ENCODE assay signal across 8 cellular contexts in genomic region chr6:159074120-159074684, GRCh38. TPM values are rescaled to one million over a fixed set of nuclear protein-coding genes. Genes with fewer than 3 reads are reported as not detected.
DNase-seq lines count a peak whose midpoint lies in the region; ATAC-seq, FAIRE-seq and TF ChIP-seq lines count a peak whose summit lies in the region.

No MANE protein-coding gene starts in this region.

- POLR2A ChIA-PET in HepG2 (lab: Yijun Ruan, JAX), result no interaction called here

- peak overlapping the region; percentile 47 for H3K4me3 ChIP-seq in DOHH2 (ENCODE audit: low read length)
- H3K4me3 ChIP-seq in mammary epithelial cell (replicated peaks in 1 of 3; ENCODE audit: insufficient read depth in 1 of 3, low read depth in 2 of 3, low read length in 3 of 3), result no peak overlapping the region
- H3K4me3 ChIP-seq in HepG2 (replicated peaks in 1 of 3; ENCODE audit: insufficient read depth in 1 of 3, low read depth in 2 of 3, low read length in 3 of 3), result no peak overlapping the region

- no peaks in the 10 kb centered on the region for H4K20me1 ChIP-seq in DOHH2 (ENCODE audit: control insufficient read depth, insufficient read depth, low read depth, low read length)
- no peaks in the 10 kb centered on the region for H4K20me1 ChIP-seq in mammary epithelial cell (ENCODE audit: insufficient read depth, low read length)
- no peaks in the 10 kb centered on the region for H4K20me1 ChIP-seq in HepG2 (ENCODE audit: insufficient read depth, low read length)

- peak; percentile 19 to 21 for DNase-seq in NCI-H187 (lab: John Stamatoyannopoulos, UW)
- no peak for DNase-seq in mammary epithelial cell
- DNase-seq in HepG2 (ENCODE audit: low spot score), result no peak
- no peak for DNase-seq in stimulated activated CD4-positive, alpha-beta T cell treated with anti-CD3 and anti-CD28 coated beads, Interleukin-12 subunit alpha, Interleukin-12 subunit beta, amount 100 ng/mL, for 4 hours
- no peak for DNase-seq in GM19238 (ENCODE audit: insufficient read length, low spot score)
- no peak for DNase-seq in activated gamma-delta T cell (lab: John Stamatoyannopoulos, UW)
- no peak for DNase-seq in stimulated activated CD4-positive, alpha-beta T cell treated with anti-CD3 and anti-CD28 coated beads, Interleukin-15, amount 100 ng/mL, for 24 hours

- H3K9ac ChIP-seq in mammary epithelial cell (ENCODE audit: insufficient read depth, low read length), result no peak overlapping the region
- H3K9ac ChIP-seq in HepG2 (ENCODE audit: insufficient read depth, low read depth, low read length), result no peak overlapping the region

- CTCF ChIA-PET in mammary epithelial cell (lab: Charles Lee; ENCODE audit: low non-redundant PET) (interaction anchor here (0.5 kb wide), 1 partner anchor 411 kb away, joined by 3 read pairs; no protein-coding TSS in a partner anchor), HepG2 (lab: Yijun Ruan, JAX; ENCODE audit: low intra/inter-chr PET ratio, low total read pairs) (no interaction called here)

- no peaks in the 10 kb centered on the region for H3K9me2 ChIP-seq in DOHH2 (replicated peaks; ENCODE audit: control insufficient read depth, low read length)

- peak; percentile 47; the same call in 2 of the 3 replicates for ATAC-seq in HepG2

- H3K9me3 ChIP-seq in DOHH2 (ENCODE audit: control insufficient read depth, insufficient read depth, low read length) (peaks cover 3% of the 10 kb centered on the region; the same call in 1 of the 2 replicates), mammary epithelial cell (replicated peaks; ENCODE audit: insufficient read depth, low read length) (no peaks in the 10 kb centered on the region), HepG2 (ENCODE audit: low read length) (no peaks in the 10 kb centered on the region)

- TF ChIP-seq RAD21 in HepG2 (CRISPR knock-in tag; IDR thresholded peaks at IDR 0.05), result no peak

- H3K27me3 ChIP-seq in DOHH2 (ENCODE audit: control insufficient read depth, low read length) (no peaks in the 10 kb centered on the region), mammary epithelial cell (ENCODE audit: insufficient read depth, low read length) (no peaks in the 10 kb centered on the region), HepG2 (ENCODE audit: control insufficient read depth in 1 of 2, insufficient read depth in 2 of 2, low read length in 2 of 2) (peaks cover 1 to 43% of the 10 kb centered on the region in 2 experiments; a peak in 4 of 5 replicates)

- in situ Hi-C loops in mammary epithelial cell (cut with MboI; ENCODE audit: low sequenced_read_pairs in 2 of 2), result no loop called here
- in situ Hi-C loops in HepG2 (cut with HindIII; ENCODE audit: extremely low pct_ligation_motif_present, low pct_unique_long_range_greater_than_20kb), result no loop called here

- WGBS in mammary epithelial cell (ENCODE audit: low coverage, missing lambda C conversion rate), result 70% methylated on average over 3 of the region's 3 CpGs
- 2% methylated on average over 3 of the region's 3 CpGs for WGBS in HepG2 (ENCODE audit: low lambda C conversion rate)

- H2AFZ ChIP-seq in mammary epithelial cell (ENCODE audit: low read depth, low read length) (peak overlapping the region; percentile 58), HepG2 (ENCODE audit: low read length) (no peak overlapping the region)

- 0 out of 2 replicates have a peak, but pooled peaks cover 3% of the 10 kb centered on the region for H3F3A ChIP-seq in DOHH2 (ENCODE audit: control insufficient read depth, insufficient read depth)

- H3K4me1 ChIP-seq in DOHH2 (ENCODE audit: control insufficient read depth, low read length) (peaks cover 52% of the 10 kb centered on the region), mammary epithelial cell (ENCODE audit: insufficient read depth, low read length) (no peaks in the 10 kb centered on the region), HepG2 (ENCODE audit: insufficient read depth, low read length) (peaks cover 8% of the 10 kb centered on the region; the same call in 1 of the 2 replicates)

- TF ChIP-seq POLR2A in HepG2 (IDR thresholded peaks at IDR 0.05; ENCODE audit: insufficient read depth in 1 of 2, low read depth in 2 of 2, low read length in 2 of 2), result no peak

- H3K36me3 ChIP-seq in DOHH2 (ENCODE audit: control insufficient read depth, low read length) (no peaks in the 10 kb centered on the region), mammary epithelial cell (ENCODE audit: insufficient read depth, low read length) (no peaks in the 10 kb centered on the region), HepG2 (replicated peaks in 1 of 2; ENCODE audit: control insufficient read depth in 1 of 2, insufficient read depth in 2 of 2, low read length in 2 of 2) (no peaks in the 10 kb centered on the region)

- TF ChIP-seq CTCF in DOHH2 (IDR thresholded peaks at IDR 0.05; ENCODE audit: low read depth, low read length, poor library complexity, severe bottlenecking) (no peak), mammary epithelial cell (conservative IDR thresholded peaks at IDR 0.05 in 1 of 2, IDR thresholded peaks at IDR 0.05 in 1 of 2; ENCODE audit: extremely low read depth in 1 of 2, insufficient read depth in 1 of 2, low read depth in 1 of 2, low read length in 2 of 2) (no peak), HepG2 (CRISPR knock-in tag; IDR thresholded peaks at IDR 0.05) (no peak)

- dilution Hi-C loops in mammary epithelial cell (cut with HindIII; ENCODE audit: low sequenced_read_pairs), result no loop called here

- BruUV-seq in mammary epithelial cell (replicated peaks; lab: Mats Ljungman, UMichigan) (no TSS peak), HepG2 (replicated peaks; lab: Mats Ljungman, UMichigan) (no TSS peak)

- TF ChIP-seq EP300 in HepG2 (IDR thresholded peaks at IDR 0.05; ENCODE audit: low read depth in 2 of 2, low read length in 2 of 2) (no peak), HepG2 (CRISPR knock-in tag; IDR thresholded peaks at IDR 0.05; ENCODE audit: borderline replicate concordance) (no peak)

- FAIRE-seq in HepG2 (lab: Jason Lieb, UNC), result no peak

- no peaks in the 10 kb centered on the region for H3K79me2 ChIP-seq in DOHH2 (ENCODE audit: control insufficient read depth, low read length)
- H3K79me2 ChIP-seq in mammary epithelial cell (ENCODE audit: insufficient read depth, low read length), result no peaks in the 10 kb centered on the region
- H3K79me2 ChIP-seq in HepG2 (ENCODE audit: insufficient read depth, low read length), result no peaks in the 10 kb centered on the region

- H3K27ac ChIP-seq in DOHH2 (ENCODE audit: low read depth, low read length), result no peak overlapping the region
- no peak overlapping the region for H3K27ac ChIP-seq in mammary epithelial cell (ENCODE audit: insufficient read depth, low read depth, low read length)
- no peak overlapping the region for H3K27ac ChIP-seq in HepG2 (ENCODE audit: extremely low read length, insufficient read depth, low read length)

- intact Hi-C loops in mammary epithelial cell (cut with micrococcal nuclease), result no loop called here
- intact Hi-C loops in HepG2 (cut with micrococcal nuclease; ENCODE audit: unreplicated experiment), result no loop called here

- H3K4me2 ChIP-seq in DOHH2 (ENCODE audit: low read length), result peak overlapping the region; percentile 49
- H3K4me2 ChIP-seq in mammary epithelial cell (ENCODE audit: insufficient read depth, low read depth, low read length), result peak overlapping the region; percentile 7
- no peak overlapping the region for H3K4me2 ChIP-seq in HepG2 (ENCODE audit: low read depth, low read length)

RNA-seq across cellular contexts. Expression of gene TAGAP, which starts 29.4 kb away (rescaled TPM):
- total RNA-seq in mammary epithelial cell (under 1 TPM in 1 of 2 donors, not detected in 1; 0.33 TPM), HepG2 (2016; rRNA removed; fragmentation: Illumina TruSeq; extraction: Trizol) (not detected in 2 replicates)
- polyA plus RNA-seq in mammary epithelial cell (0.11 TPM), HepG2 (2011; rRNA removed) (not detected in 2 replicates)
- 1.6 TPM for polyA minus RNA-seq in mammary epithelial cell
- total RNA-seq in HepG2 (2016; cell fraction: cytosol; rRNA removed; fragmentation: Illumina TruSeq; extraction: Trizol; ENCODE audit: low read depth), result not detected in 2 replicates
- total RNA-seq in HepG2 (2016; cell fraction: insoluble cytoplasmic fraction; rRNA removed; fragmentation: Illumina TruSeq; extraction: Trizol), result not detected in 2 replicates
- not detected in 2 replicates for total RNA-seq in HepG2 (2016; cell fraction: membrane; rRNA removed; fragmentation: Illumina TruSeq; extraction: Trizol)
- not detected in 2 replicates for total RNA-seq in HepG2 (2016; cell fraction: nucleus; rRNA removed; fragmentation: Illumina TruSeq; extraction: Trizol)
- not detected in 2 replicates for polyA plus RNA-seq in HepG2 (2011; cell fraction: cytosol; rRNA removed)
- polyA plus RNA-seq in HepG2 (2011; cell fraction: nucleus; rRNA removed), result not detected in 2 replicates
- not detected in 2 replicates for polyA plus RNA-seq in HepG2 (2012)
- not detected in 2 replicates for polyA plus RNA-seq in HepG2 (2016; cell fraction: cytosol; fragmentation: Illumina TruSeq; extraction: Trizol; ENCODE audit: low read depth)
- not detected in 2 replicates for polyA plus RNA-seq in HepG2 (2016; cell fraction: insoluble cytoplasmic fraction; fragmentation: Illumina TruSeq; extraction: Trizol; ENCODE audit: low read depth)
- not detected in 2 replicates for polyA plus RNA-seq in HepG2 (2016; cell fraction: membrane; fragmentation: Illumina TruSeq; extraction: Trizol; ENCODE audit: low read depth)
- polyA plus RNA-seq in HepG2 (2016; cell fraction: nucleus; fragmentation: Illumina TruSeq; extraction: Trizol; ENCODE audit: insufficient read depth, low read depth), result not detected in 2 replicates
- polyA minus RNA-seq in HepG2 (2011; rRNA and poly(A)+ RNA removed; ENCODE audit: low replicate concordance), result not detected in 2 replicates
- polyA minus RNA-seq in HepG2 (2011; cell fraction: cytosol; rRNA and poly(A)+ RNA removed), result not detected in 2 replicates
- not detected in 2 replicates for polyA minus RNA-seq in HepG2 (2011; cell fraction: nucleus; rRNA and poly(A)+ RNA removed)

Comparison
In these comparisons a context has a peak if more than half of its experiments do, and no peak if none do; other contexts are left out.
1. DNase-seq: peak in NCI-H187 (2 of 2); none in mammary epithelial cell (single experiment), HepG2 (single experiment), stimulated activated CD4-positive, alpha-beta T cell treated with anti-CD3 and anti-CD28 coated beads, Interleukin-12 subunit alpha, Interleukin-12 subunit beta, amount 100 ng/mL, for 4 hours (single experiment), GM19238 (single experiment), activated gamma-delta T cell (single experiment) and stimulated activated CD4-positive, alpha-beta T cell treated with anti-CD3 and anti-CD28 coated beads, Interleukin-15, amount 100 ng/mL, for 24 hours (single experiment).